In genomic region chr14:89227490-89227834, GRCh38 we compare ENCODE assay signal across 23 cellular contexts.
DNase-seq lines count a peak whose midpoint lies in the region; ATAC-seq and TF ChIP-seq lines count a peak whose summit lies in the region.
"Had no signal": no experiment of that assay in that cellular context is flagged by ENCODE, and none has a peak within 500 bp of the region (broad histone marks: within the 10 kb centered on the region; RNA-seq: fewer than 3 reads in every experiment).

No MANE protein-coding gene starts in this region.

- no peaks in the 10 kb centered on the region for H3K27me3 Mint-ChIP-seq in activated naive CD8-positive, alpha-beta T cell treated with anti-CD3 and anti-CD28 coated beads, Interleukin-2, amount 50 U/mL, for 24 hours
- no peaks in the 10 kb centered on the region for H3K27me3 Mint-ChIP-seq in memory B cell

- no peaks in the 10 kb centered on the region for H3K9me2 ChIP-seq in hepatocyte (replicated peaks; ENCODE audit: insufficient read depth)

- peak overlapping the region; percentile 90 for H3K27ac Mint-ChIP-seq in activated naive CD8-positive, alpha-beta T cell treated with anti-CD3 and anti-CD28 coated beads, Interleukin-2, amount 50 U/mL, for 24 hours
- H3K27ac Mint-ChIP-seq in memory B cell, result peak overlapping the region; percentile 35

- intact Hi-C loops in left ventricle myocardium inferior (cut with micrococcal nuclease) (no loop called here), left cardiac atrium (cut with DNase I) (no loop called here)

- DNase-seq in left ventricle myocardium inferior (no peak), left cardiac atrium (no peak), memory B cell (ENCODE audit: low spot score in 2 of 2) (no peak), thoracic aorta (ENCODE audit: low spot score) (no peak), hepatocyte (ENCODE audit: low spot score) (no peak), COR-L47 (lab: John Stamatoyannopoulos, UW) (no peak)
- peak; percentile 15 for DNase-seq in activated naive CD8-positive, alpha-beta T cell treated with anti-CD3 and anti-CD28 coated beads, Interleukin-2, amount 50 U/mL, for 24 hours
- DNase-seq: activated CD4-positive, alpha-beta T cell treated with anti-CD3 and anti-CD28 coated beads for 4 hours; activated CD8-positive, alpha-beta memory T cell treated with anti-CD3 and anti-CD28 coated beads, Interleukin-2, amount 50 U/mL, for 4 hours; activated gamma-delta T cell treated with Interleukin-2 at 50 U/mL for 16 hours; C1 segment of cervical spinal cord; cerebellar nuclear complex; DMS 273 treated with DMSO at 0.1 percent for 48 hours; foreskin keratinocyte; mammary epithelial cell; MM.1S; NCI-H1417 treated with DMSO at 0.1 percent for 48 hours; NCI-H2107; NCI-H510A treated with DMSO at 0.1 percent for 48 hours; ovary; PC-9; SHP77 had no signal

- no peak overlapping the region for H2AFZ ChIP-seq in hepatocyte
- H2AFZ ChIP-seq: PC-9 had no signal

- H3K9me3 Mint-ChIP-seq in activated naive CD8-positive, alpha-beta T cell treated with anti-CD3 and anti-CD28 coated beads, Interleukin-2, amount 50 U/mL, for 24 hours, result no peaks in the 10 kb centered on the region
- no peaks in the 10 kb centered on the region for H3K9me3 Mint-ChIP-seq in memory B cell

- no peak for TF ChIP-seq CTCF in left ventricle myocardium inferior (IDR thresholded peaks at IDR 0.05; ENCODE audit: borderline replicate concordance)
- TF ChIP-seq CTCF in thoracic aorta (IDR thresholded peaks at IDR 0.05), result no peak
- no peak for TF ChIP-seq CTCF in hepatocyte (IDR thresholded peaks at IDR 0.05; ENCODE audit: poor library complexity)

- no peak overlapping the region for H3K4me2 ChIP-seq in hepatocyte
- H3K4me2 ChIP-seq: PC-9 had no signal

- H3K4me1 Mint-ChIP-seq in activated naive CD8-positive, alpha-beta T cell treated with anti-CD3 and anti-CD28 coated beads, Interleukin-2, amount 50 U/mL, for 24 hours, result peaks cover 55% of the 10 kb centered on the region
- peaks cover 37% of the 10 kb centered on the region for H3K4me1 Mint-ChIP-seq in memory B cell

- H3K9me3 ChIP-seq in left ventricle myocardium inferior (replicated peaks), result no peaks in the 10 kb centered on the region
- no peaks in the 10 kb centered on the region for H3K9me3 ChIP-seq in thoracic aorta
- H3K9me3 ChIP-seq in hepatocyte (ENCODE audit: low read depth), result no peaks in the 10 kb centered on the region
- H3K9me3 ChIP-seq: ovary had no signal

- H3K36me3 Mint-ChIP-seq in activated naive CD8-positive, alpha-beta T cell treated with anti-CD3 and anti-CD28 coated beads, Interleukin-2, amount 50 U/mL, for 24 hours (ENCODE audit: low read depth), result peaks cover 28% of the 10 kb centered on the region
- H3K36me3 Mint-ChIP-seq in memory B cell, result peaks cover 5% of the 10 kb centered on the region

- H3K4me1 ChIP-seq in left ventricle myocardium inferior, result peaks cover 44% of the 10 kb centered on the region
- peaks cover 20 to 40% of the 10 kb centered on the region in 2 donors for H3K4me1 ChIP-seq in thoracic aorta (ENCODE audit: control insufficient read depth in 1 of 2, low read depth in 2 of 2)
- peaks cover 9% of the 10 kb centered on the region for H3K4me1 ChIP-seq in hepatocyte (ENCODE audit: insufficient read depth)
- H3K4me1 ChIP-seq: foreskin keratinocyte had no signal

- H3K27me3 ChIP-seq in left ventricle myocardium inferior (ENCODE audit: low read depth) (no peaks in the 10 kb centered on the region), thoracic aorta (replicated peaks; ENCODE audit: insufficient read depth) (no peaks in the 10 kb centered on the region), hepatocyte (no peaks in the 10 kb centered on the region)
- H3K27me3 ChIP-seq: foreskin keratinocyte, ovary had no signal

- H4K20me1 ChIP-seq in hepatocyte (ENCODE audit: insufficient read depth, poor library complexity, severe bottlenecking), result peaks cover 6% of the 10 kb centered on the region

- H3K36me3 ChIP-seq in left ventricle myocardium inferior, result no peaks in the 10 kb centered on the region
- no peaks in the 10 kb centered on the region for H3K36me3 ChIP-seq in thoracic aorta
- no peaks in the 10 kb centered on the region for H3K36me3 ChIP-seq in hepatocyte (replicated peaks; ENCODE audit: insufficient read depth, low read depth)
- H3K36me3 ChIP-seq: ovary had no signal

- H3K4me3 ChIP-seq in left ventricle myocardium inferior, result no peak overlapping the region
- H3K4me3 ChIP-seq in thoracic aorta, result no peak overlapping the region
- H3K4me3 ChIP-seq in hepatocyte, result no peak overlapping the region
- H3K4me3 ChIP-seq: ovary, PC-9 had no signal

- 88% methylated on average over 8 of the region's 8 CpGs for WGBS in hepatocyte (ENCODE audit: low lambda C conversion rate, missing lambda C conversion rate)

- H3K27ac ChIP-seq in left ventricle myocardium inferior (replicated peaks) (peak overlapping the region; percentile 18), thoracic aorta (peak overlapping the region; percentile 73 to 83), hepatocyte (no peak overlapping the region)
- H3K27ac ChIP-seq: foreskin keratinocyte, ovary, PC-9 had no signal

- peaks cover 18% of the 10 kb centered on the region for H3K79me2 ChIP-seq in hepatocyte

- peak overlapping the region; percentile 44 for H3K4me3 Mint-ChIP-seq in activated naive CD8-positive, alpha-beta T cell treated with anti-CD3 and anti-CD28 coated beads, Interleukin-2, amount 50 U/mL, for 24 hours
- no peak overlapping the region for H3K4me3 Mint-ChIP-seq in memory B cell

- ATAC-seq in left cardiac atrium (no peak), memory B cell (ENCODE audit: low read depth) (no peak), thoracic aorta (ENCODE audit: insufficient number of reproducible peaks, low FRiP score, low read depth) (no peak), GM21367 (IDR thresholded peaks at IDR 0.05; ENCODE audit: unreplicated experiment) (no peak)
- peak; percentile 78 for ATAC-seq in activated naive CD8-positive, alpha-beta T cell treated with anti-CD3 and anti-CD28 coated beads, Interleukin-2, amount 50 U/mL, for 24 hours
- ATAC-seq: foreskin keratinocyte had no signal
